Comparison of ENCODE assay signal across 7 cellular contexts in the genomic region with DNA sequence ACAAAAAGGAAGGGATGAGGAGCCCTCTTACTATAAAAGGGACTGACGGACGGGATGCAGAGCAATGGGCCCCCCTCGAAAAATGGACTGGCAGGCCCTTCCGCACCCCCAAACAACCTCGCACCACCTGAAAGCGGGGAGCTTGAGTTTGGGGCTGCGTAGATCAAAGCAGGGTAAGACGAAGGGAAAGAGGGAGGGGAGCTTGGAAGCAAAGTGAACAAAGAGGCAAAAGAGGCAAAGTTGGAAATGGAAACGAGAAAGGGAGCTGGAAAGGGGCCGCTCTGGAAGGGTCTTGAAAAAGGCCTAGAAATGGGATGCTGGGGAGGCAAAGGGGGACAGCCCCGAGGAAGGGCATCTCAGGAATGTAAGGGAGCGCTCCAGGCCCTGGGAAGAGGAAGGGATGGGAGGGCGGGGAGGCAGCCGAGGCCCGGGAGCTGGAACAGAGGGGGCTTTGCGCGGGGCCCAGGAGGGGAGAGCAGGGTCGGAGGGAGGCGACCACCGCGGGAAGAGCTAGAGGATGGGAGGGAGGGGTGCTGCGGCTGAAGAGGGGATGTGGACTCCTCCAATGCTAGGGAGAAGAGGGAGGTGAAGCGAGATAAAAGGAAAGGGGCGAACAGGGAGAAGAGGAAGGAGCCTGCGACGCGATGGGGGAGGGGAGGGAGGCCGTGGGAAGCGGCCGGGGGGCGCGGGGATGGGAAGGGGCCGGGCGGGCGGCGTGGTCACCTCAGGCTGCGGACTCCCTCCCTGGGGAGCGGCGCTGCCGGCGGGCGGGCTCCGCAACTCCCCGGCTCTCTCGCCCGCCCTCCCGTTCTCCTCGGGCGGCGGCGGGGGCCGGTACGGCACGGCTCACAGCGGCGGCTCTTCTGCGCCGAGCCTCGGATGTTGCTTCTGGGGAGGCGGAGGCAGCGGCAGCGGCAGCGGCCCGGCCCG. TPM values are rescaled to one million over a fixed set of nuclear protein-coding genes. Genes with fewer than 3 reads are reported as not detected.
DNase-seq lines count a peak whose midpoint lies in the region; TF ChIP-seq lines count a peak whose summit lies in the region.

No MANE protein-coding gene starts in this region.

- H3K23me2 ChIP-seq in H9 (ENCODE audit: insufficient read length, low read depth, low read length, poor library complexity, severe bottlenecking), result peaks cover 16% of the 10 kb centered on the region

- peak overlapping the region; percentile 74 for H3K9ac ChIP-seq in H9 (ENCODE audit: extremely low read depth, insufficient read length, low read length)

- H3K4me1 ChIP-seq in H9 (ENCODE audit: insufficient read depth, low read length) (peaks cover 7% of the 10 kb centered on the region; the same call in 1 of the 2 replicates), neuron (ENCODE audit: insufficient read depth, low read length) (peaks cover 20% of the 10 kb centered on the region)

- H3K4me3 ChIP-seq in GM12875 (ENCODE audit: low read depth, low read length), result peak overlapping the region; percentile 68
- peak overlapping the region; percentile 77 for H3K4me3 ChIP-seq in NB4 (ENCODE audit: low read depth, low read length)
- peak overlapping the region; percentile 98 for H3K4me3 ChIP-seq in neuron (ENCODE audit: low read length)

- no peak for TF ChIP-seq POLR2A in NB4 (IDR thresholded peaks at IDR 0.05; ENCODE audit: extremely low read depth, insufficient read length)

- 0 out of 5 replicates have a peak, but pooled peaks cover 0 to 2% of the 10 kb centered on the region in 2 experiments for H3K9me3 Mint-ChIP-seq in H9

- peak overlapping the region; percentile 95 for H3K14ac ChIP-seq in H9 (ENCODE audit: insufficient read depth, low read length)

- no CpG with 5 or more reads among the region's 65 CpGs for WGBS in H9 (ENCODE audit: extremely low coverage, insufficient read length, low lambda C conversion rate)

- peaks cover 4% of the 10 kb centered on the region for H3K79me1 ChIP-seq in H9 (ENCODE audit: insufficient read depth, low read depth, low read length, poor library complexity, severe bottlenecking)

- peaks cover 0 to 2% (median 0%) of the 10 kb centered on the region in 3 experiments; a peak in 1 of 7 replicates for H3K36me3 Mint-ChIP-seq in H9 (ENCODE audit: insufficient read depth in 1 of 3, low read depth in 3 of 3)

- H3K4ac ChIP-seq in H9 (ENCODE audit: low read depth, low read length), result no peak overlapping the region; the same call in 1 of the 2 replicates

- H3K23ac ChIP-seq in H9 (ENCODE audit: insufficient read length, low read depth, low read length), result no peak overlapping the region

- no peaks in the 10 kb centered on the region for H3K9me3 ChIP-seq in H9 (ENCODE audit: control insufficient read depth, low read depth, low read length)
- H3K9me3 ChIP-seq in neuron (ENCODE audit: low read length), result no peaks in the 10 kb centered on the region

- H4K5ac ChIP-seq in H9 (ENCODE audit: insufficient read length, low read depth, low read length), result no peak overlapping the region

- no peaks in the 10 kb centered on the region for H3K36me3 ChIP-seq in neuron (ENCODE audit: insufficient read depth, low read length)

- H2BK20ac ChIP-seq in H9 (ENCODE audit: low read depth, low read length, poor library complexity, severe bottlenecking), result no peak overlapping the region

- H3K18ac ChIP-seq in H9 (ENCODE audit: insufficient read length, low read depth, low read length), result peak overlapping the region; percentile 79

- no peak overlapping the region for H2BK12ac ChIP-seq in H9 (ENCODE audit: insufficient read length, low read depth, low read length)

- no peak overlapping the region for H2AK5ac ChIP-seq in H9 (ENCODE audit: insufficient read length, low read length)

- peak overlapping the region; percentile 88 to 96 (median 92) for H3K27ac Mint-ChIP-seq in H9

- no peak overlapping the region for H3T11ph ChIP-seq in H9 (ENCODE audit: low read length)

- no peak overlapping the region for H2BK15ac ChIP-seq in H9 (ENCODE audit: low read depth, low read length)

- H3K4me1 Mint-ChIP-seq in H9, result peaks cover 35 to 42% of the 10 kb centered on the region in 2 experiments

- H2BK5ac ChIP-seq in H9 (ENCODE audit: insufficient read length, low read length), result no peak overlapping the region

- H4K20me1 ChIP-seq in H9 (ENCODE audit: control insufficient read depth, insufficient read depth, insufficient read length), result no peaks in the 10 kb centered on the region

- no peak overlapping the region for H3K56ac ChIP-seq in H9 (ENCODE audit: insufficient read length, low read depth, low read length)

- peaks cover 9% of the 10 kb centered on the region; the same call in 1 of the 2 replicates for H3K79me2 ChIP-seq in H9 (ENCODE audit: insufficient read depth, low read length)

- DNase-seq in H9 (peak; percentile 58), NB4 (ENCODE audit: low read depth) (peak; percentile 49), germinal center (ENCODE audit: low spot score) (peak; percentile 33), mesenteric fat pad (ENCODE audit: low spot score) (no peak)
- DNase-seq in activated T-helper 9 cell treated with anti-CD3 and anti-CD28 coated beads, Interleukin-2, amount 50 U/mL, for 16 hours (ENCODE audit: low read depth), result peak; percentile 8

- peaks cover 4% of the 10 kb centered on the region; the same call in 1 of the 2 replicates for H3K27me3 ChIP-seq in H9 (ENCODE audit: insufficient read depth, low read length)
- no peaks in the 10 kb centered on the region for H3K27me3 ChIP-seq in neuron (ENCODE audit: insufficient read depth, low read length)

- peak overlapping the region; percentile 92 for H3K4me2 ChIP-seq in H9 (ENCODE audit: insufficient read depth, insufficient read length, low read length)

- no peak overlapping the region for H4K8ac ChIP-seq in H9 (replicated peaks; ENCODE audit: insufficient read length, low read depth, low read length)

- TF ChIP-seq CTCF in GM12875 (IDR thresholded peaks at IDR 0.05; ENCODE audit: borderline replicate concordance, insufficient read depth, low read depth, low read length) (no peak), H9 (conservative IDR thresholded peaks at IDR 0.05) (no peak), NB4 (IDR thresholded peaks at IDR 0.05; ENCODE audit: low read depth, low read length) (no peak)

- H4K91ac ChIP-seq in H9 (ENCODE audit: insufficient read length, low read depth, low read length), result no peak overlapping the region

- H3K27ac ChIP-seq in H9 (ENCODE audit: insufficient read length, low read depth, low read length), result no peak overlapping the region

- no peak overlapping the region for H2BK120ac ChIP-seq in H9 (ENCODE audit: low read depth, low read length, poor library complexity, severe bottlenecking)

- H3K27me3 Mint-ChIP-seq in H9 (ENCODE audit: low read depth), result peaks cover 16% of the 10 kb centered on the region

- H3K4me3 Mint-ChIP-seq in H9, result peak overlapping the region; percentile 94 to 97

- H2AFZ ChIP-seq in H9 (ENCODE audit: low read length), result no peak overlapping the region
- H2AFZ ChIP-seq in neuron (ENCODE audit: low read depth, low read length), result peak overlapping the region; percentile 57

RNA-seq across cellular contexts. Expression of a gene that starts 0.6 kb away (rescaled TPM):
- 59.1 and 61.4 TPM in 2 replicates for total RNA-seq in H9 (2021)
- 77.9 TPM for total RNA-seq in mesenteric fat pad

RNA-seq across cellular contexts. Expression of a gene that starts 54.3 kb away (rescaled TPM):
- 37.9 and 39.0 TPM in 2 replicates for total RNA-seq in H9 (2021)
- 20.6 TPM for total RNA-seq in mesenteric fat pad
